In the genomic region with DNA sequence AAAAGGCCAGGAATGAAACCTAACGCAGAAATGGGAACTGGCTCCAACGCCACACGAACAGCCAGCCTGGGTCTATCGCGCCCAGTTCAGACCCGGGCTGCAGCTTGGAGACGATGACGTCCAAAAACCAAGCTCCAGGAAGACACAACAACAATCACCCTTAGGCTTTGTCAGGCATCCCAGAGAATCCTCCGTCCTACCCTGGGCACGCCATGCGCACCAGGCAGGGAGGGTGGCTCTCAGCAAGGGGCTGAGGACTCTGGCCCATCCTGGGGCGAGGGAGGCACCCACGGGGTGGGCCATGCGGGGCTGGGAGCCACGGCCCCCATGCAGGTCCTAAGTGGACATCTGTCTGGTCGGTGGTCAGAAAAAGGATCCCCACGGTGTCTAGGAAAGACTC, we compare ENCODE assay signal across 20 cellular contexts. TPM values are rescaled to one million over a fixed set of nuclear protein-coding genes. Genes with fewer than 3 reads are reported as not detected.
DNase-seq lines count a peak whose midpoint lies in the region; ATAC-seq and TF ChIP-seq lines count a peak whose summit lies in the region.
"Had no signal": no experiment of that assay in that cellular context is flagged by ENCODE, and none has a peak within 500 bp of the region (broad histone marks: within the 10 kb centered on the region; RNA-seq: fewer than 3 reads in every experiment).

No MANE protein-coding gene starts in this region.

- H3K4me1 Mint-ChIP-seq in activated CD4-positive, alpha-beta T cell treated with anti-CD3 and anti-CD28 coated beads, Interleukin-2, amount 10 ng/mL, durations not matched to agents 24 days and 14 days, result peaks cover 57% of the 10 kb centered on the region
- H3K4me1 Mint-ChIP-seq in CD4-positive, alpha-beta memory T cell, result peaks cover 51 to 90% (median 72%) of the 10 kb centered on the region in 4 donors
- H3K4me1 Mint-ChIP-seq in activated naive CD8-positive, alpha-beta T cell treated with anti-CD3 and anti-CD28 coated beads for 36 hours, result peaks cover 78% of the 10 kb centered on the region
- H3K4me1 Mint-ChIP-seq in naive thymus-derived CD8-positive, alpha-beta T cell, result peaks cover 55 to 86% (median 84%) of the 10 kb centered on the region in 4 donors
- H3K4me1 Mint-ChIP-seq in activated CD8-positive, alpha-beta memory T cell treated with anti-CD3 and anti-CD28 coated beads, Interleukin-2, amount 10 ng/mL, durations not matched to agents 7 days and 5 days, result peaks cover 56% of the 10 kb centered on the region

- H3K27me3 Mint-ChIP-seq in activated CD4-positive, alpha-beta T cell treated with anti-CD3 and anti-CD28 coated beads, Interleukin-2, amount 10 ng/mL, durations not matched to agents 24 days and 14 days, result no peaks in the 10 kb centered on the region
- H3K27me3 Mint-ChIP-seq in CD4-positive, alpha-beta memory T cell, result no peaks in the 10 kb centered on the region
- no peaks in the 10 kb centered on the region for H3K27me3 Mint-ChIP-seq in activated naive CD8-positive, alpha-beta T cell treated with anti-CD3 and anti-CD28 coated beads for 36 hours
- no peaks in the 10 kb centered on the region for H3K27me3 Mint-ChIP-seq in naive thymus-derived CD8-positive, alpha-beta T cell
- H3K27me3 Mint-ChIP-seq in activated CD8-positive, alpha-beta memory T cell treated with anti-CD3 and anti-CD28 coated beads, Interleukin-2, amount 10 ng/mL, durations not matched to agents 7 days and 5 days, result no peaks in the 10 kb centered on the region

- POLR2A ChIA-PET in CD4-positive, alpha-beta memory T cell (lab: Charles Lee; ENCODE audit: partially characterized antibody), result interaction anchor here (0.8 to 2.8 kb wide), 2 partner anchors 17 to 39 kb away, joined by 3 to 17 read pairs; no protein-coding TSS in a partner anchor
- POLR2A ChIA-PET in naive thymus-derived CD8-positive, alpha-beta T cell (lab: Charles Lee), result interaction anchor here (2.7 to 13.0 kb wide), 6 partner anchors 13 to 98 kb away, joined by 10 to 207 read pairs (median 64); no protein-coding TSS in a partner anchor

- intact Hi-C loops in activated CD4-positive, alpha-beta T cell treated with anti-CD3 and anti-CD28 coated beads, Interleukin-2, amount 10 ng/mL, durations not matched to agents 24 days and 14 days (cut with micrococcal nuclease), result no loop called here
- intact Hi-C loops in CD4-positive, alpha-beta memory T cell (cut with micrococcal nuclease), result no loop called here

- H3K36me3 ChIP-seq in CD4-positive, alpha-beta memory T cell (ENCODE audit: insufficient read depth, low read length), result peaks cover 13% of the 10 kb centered on the region
- H3K36me3 ChIP-seq: prostate gland, tibial nerve had no signal

- peaks cover 40% of the 10 kb centered on the region for H3K36me3 Mint-ChIP-seq in activated CD4-positive, alpha-beta T cell treated with anti-CD3 and anti-CD28 coated beads, Interleukin-2, amount 10 ng/mL, durations not matched to agents 24 days and 14 days (ENCODE audit: low read depth)
- H3K36me3 Mint-ChIP-seq in CD4-positive, alpha-beta memory T cell, result peaks cover 42 to 58% of the 10 kb centered on the region in 2 donors
- H3K36me3 Mint-ChIP-seq in activated naive CD8-positive, alpha-beta T cell treated with anti-CD3 and anti-CD28 coated beads for 36 hours, result peaks cover 35% of the 10 kb centered on the region
- peaks cover 7 to 36% (median 12%) of the 10 kb centered on the region in 3 donors for H3K36me3 Mint-ChIP-seq in naive thymus-derived CD8-positive, alpha-beta T cell
- H3K36me3 Mint-ChIP-seq in activated CD8-positive, alpha-beta memory T cell treated with anti-CD3 and anti-CD28 coated beads, Interleukin-2, amount 10 ng/mL, durations not matched to agents 7 days and 5 days, result peaks cover 28% of the 10 kb centered on the region

- H3K27me3 ChIP-seq in CD4-positive, alpha-beta memory T cell (ENCODE audit: insufficient read depth, low read length), result no peaks in the 10 kb centered on the region
- H3K27me3 ChIP-seq: tibial nerve had no signal

- peaks cover 91% of the 10 kb centered on the region for H3K4me1 ChIP-seq in CD4-positive, alpha-beta memory T cell (ENCODE audit: insufficient read depth, low read length)

- H3K9me3 ChIP-seq in CD4-positive, alpha-beta memory T cell (ENCODE audit: control insufficient read depth in 1 of 2, low read length in 2 of 2), result no peaks in the 10 kb centered on the region
- H3K9me3 ChIP-seq: prostate gland, tibial nerve had no signal

- CTCF ChIA-PET in CD4-positive, alpha-beta memory T cell (lab: Charles Lee; ENCODE audit: partially characterized antibody), result interaction anchor here (1.0 kb wide), 1 partner anchor 11 kb away, joined by 3 read pairs; no protein-coding TSS in a partner anchor
- CTCF ChIA-PET in activated CD8-positive, alpha-beta memory T cell treated with anti-CD3 and anti-CD28 coated beads, Interleukin-2, amount 10 ng/mL, durations not matched to agents 7 days and 5 days (lab: Charles Lee), result interaction anchor here (1.1 kb wide), 1 partner anchor 22 kb away, joined by 3 read pairs; no protein-coding TSS in a partner anchor

- ATAC-seq in naive thymus-derived CD8-positive, alpha-beta T cell, result no peak
- ATAC-seq in activated CD4-positive, CD25-positive, alpha-beta regulatory T cell treated with anti-CD3 and anti-CD28 coated beads, Interleukin-2, amount 50 U/mL, for 24 hours, result no peak
- ATAC-seq in activated CD8-positive, alpha-beta memory T cell treated with anti-CD3 and anti-CD28 coated beads, Interleukin-2, amount 10 ng/mL, durations not matched to agents 7 days and 5 days, result no peak
- ATAC-seq: HepG2 had no signal

- H3K27ac Mint-ChIP-seq in activated CD4-positive, alpha-beta T cell treated with anti-CD3 and anti-CD28 coated beads, Interleukin-2, amount 10 ng/mL, durations not matched to agents 24 days and 14 days, result no peak overlapping the region
- peak overlapping the region in 5 of 7 donors; percentile 35 to 91 (median 66) for H3K27ac Mint-ChIP-seq in CD4-positive, alpha-beta memory T cell
- peak overlapping the region; percentile 70 for H3K27ac Mint-ChIP-seq in activated naive CD8-positive, alpha-beta T cell treated with anti-CD3 and anti-CD28 coated beads for 36 hours
- peak overlapping the region; percentile 93 to 99 (median 96) for H3K27ac Mint-ChIP-seq in naive thymus-derived CD8-positive, alpha-beta T cell
- H3K27ac Mint-ChIP-seq in activated CD8-positive, alpha-beta memory T cell treated with anti-CD3 and anti-CD28 coated beads, Interleukin-2, amount 10 ng/mL, durations not matched to agents 7 days and 5 days, result no peak overlapping the region
- H3K27ac Mint-ChIP-seq: nephron had no signal

- TF ChIP-seq CTCF in GM20000 (IDR thresholded peaks at IDR 0.05; ENCODE audit: extremely low read depth, missing control alignments), result no peak

- DNase-seq in activated CD4-positive, alpha-beta T cell treated with anti-CD3 and anti-CD28 coated beads, Interleukin-2, amount 10 ng/mL, durations not matched to agents 24 days and 14 days, result no peak
- no peak for DNase-seq in activated CD4-positive, alpha-beta T cell treated with anti-CD3 and anti-CD28 coated beads, Interleukin-2, amount 50 U/mL, for 48 hours
- no peak for DNase-seq in CD4-positive, alpha-beta memory T cell
- no peak for DNase-seq in activated naive CD8-positive, alpha-beta T cell treated with anti-CD3 and anti-CD28 coated beads for 36 hours
- no peak for DNase-seq in naive thymus-derived CD8-positive, alpha-beta T cell
- DNase-seq in GM20000 (ENCODE audit: low spot score), result no peak
- DNase-seq in activated CD8-positive, alpha-beta memory T cell treated with anti-CD3 and anti-CD28 coated beads, Interleukin-2, amount 10 ng/mL, durations not matched to agents 7 days and 5 days, result no peak
- DNase-seq: 8988T; DND-41; MM.1S; NCI-H345; RPMI8226; stimulated activated CD4-positive, alpha-beta T cell treated with anti-CD3 and anti-CD28 coated beads, Interleukin-12 subunit alpha, Interleukin-12 subunit beta, amount 100 ng/mL, for 4 hours had no signal

- no peak overlapping the region for H3K4me3 ChIP-seq in CD4-positive, alpha-beta memory T cell (ENCODE audit: low read length in 2 of 2)
- H3K4me3 ChIP-seq: prostate gland, tibial nerve had no signal

- H3K27ac ChIP-seq in CD4-positive, alpha-beta memory T cell (ENCODE audit: low read depth, low read length), result no peak overlapping the region
- H3K27ac ChIP-seq: C4-2B, prostate gland, tibial nerve had no signal

- peak overlapping the region; percentile 23 for H3K4me3 Mint-ChIP-seq in activated CD4-positive, alpha-beta T cell treated with anti-CD3 and anti-CD28 coated beads, Interleukin-2, amount 10 ng/mL, durations not matched to agents 24 days and 14 days
- peak overlapping the region in 6 of 8 donors; percentile 39 to 70 (median 58) for H3K4me3 Mint-ChIP-seq in CD4-positive, alpha-beta memory T cell
- H3K4me3 Mint-ChIP-seq in activated naive CD8-positive, alpha-beta T cell treated with anti-CD3 and anti-CD28 coated beads for 36 hours, result peak overlapping the region; percentile 14
- H3K4me3 Mint-ChIP-seq in naive thymus-derived CD8-positive, alpha-beta T cell, result peak overlapping the region; percentile 60 to 94 (median 73)
- H3K4me3 Mint-ChIP-seq in activated CD8-positive, alpha-beta memory T cell treated with anti-CD3 and anti-CD28 coated beads, Interleukin-2, amount 10 ng/mL, durations not matched to agents 7 days and 5 days, result no peak overlapping the region
- H3K4me3 Mint-ChIP-seq: nephron had no signal

- H3K9me3 Mint-ChIP-seq in activated CD4-positive, alpha-beta T cell treated with anti-CD3 and anti-CD28 coated beads, Interleukin-2, amount 10 ng/mL, durations not matched to agents 24 days and 14 days, result peaks cover 4% of the 10 kb centered on the region
- peaks cover 0 to 4% (median 0%) of the 10 kb centered on the region in 8 donors for H3K9me3 Mint-ChIP-seq in CD4-positive, alpha-beta memory T cell
- peaks cover 8% of the 10 kb centered on the region for H3K9me3 Mint-ChIP-seq in activated naive CD8-positive, alpha-beta T cell treated with anti-CD3 and anti-CD28 coated beads for 36 hours
- H3K9me3 Mint-ChIP-seq in naive thymus-derived CD8-positive, alpha-beta T cell, result peaks cover 0 to 3% (median 0%) of the 10 kb centered on the region in 9 donors
- peaks cover 2% of the 10 kb centered on the region for H3K9me3 Mint-ChIP-seq in activated CD8-positive, alpha-beta memory T cell treated with anti-CD3 and anti-CD28 coated beads, Interleukin-2, amount 10 ng/mL, durations not matched to agents 7 days and 5 days (ENCODE audit: low read depth)
- H3K9me3 Mint-ChIP-seq: nephron had no signal

RNA-seq across cellular contexts. Expression of a gene that starts 9.0 kb away (rescaled TPM):
- 15.9 TPM in 2 replicates for total RNA-seq in activated CD4-positive, alpha-beta T cell treated with anti-CD3 and anti-CD28 coated beads, Interleukin-2, amount 10 ng/mL, durations not matched to agents 24 days and 14 days
- total RNA-seq in CD4-positive, alpha-beta memory T cell, result 100 to 1,000 TPM; 171 to 174 TPM
- polyA plus RNA-seq in CD4-positive, alpha-beta memory T cell, result 100 to 1,000 TPM in 1 of 2 donors, 10 to 100 TPM in 1; 65.5 to 141 TPM
- 10 to 100 TPM; 25.6 to 26.5 TPM for total RNA-seq in activated naive CD8-positive, alpha-beta T cell treated with anti-CD3 and anti-CD28 coated beads for 36 hours
- 100 to 1,000 TPM; 194 to 196 TPM for total RNA-seq in naive thymus-derived CD8-positive, alpha-beta T cell
- polyA plus RNA-seq in naive thymus-derived CD8-positive, alpha-beta T cell, result 100 to 1,000 TPM in 2 of 3 donors, 10 to 100 TPM in 1; 62.2 to 169 (median 105) TPM
- total RNA-seq in activated CD8-positive, alpha-beta memory T cell treated with anti-CD3 and anti-CD28 coated beads, Interleukin-2, amount 10 ng/mL, durations not matched to agents 7 days and 5 days, result 10 to 100 TPM; 16.3 to 49.2 TPM
- total RNA-seq: HepG2 had no signal

RNA-seq across cellular contexts. Expression of a gene that starts 55.6 kb away (rescaled TPM):
- not detected in 2 replicates for total RNA-seq in activated CD4-positive, alpha-beta T cell treated with anti-CD3 and anti-CD28 coated beads, Interleukin-2, amount 10 ng/mL, durations not matched to agents 24 days and 14 days
- total RNA-seq in CD4-positive, alpha-beta memory T cell, result not detected
- not detected for polyA plus RNA-seq in CD4-positive, alpha-beta memory T cell
- not detected for total RNA-seq in activated naive CD8-positive, alpha-beta T cell treated with anti-CD3 and anti-CD28 coated beads for 36 hours
- total RNA-seq in naive thymus-derived CD8-positive, alpha-beta T cell, result 1 to 10 TPM; 1.5 to 2.0 TPM
- 1 to 10 TPM; 2.6 to 4.8 (median 3.7) TPM for polyA plus RNA-seq in naive thymus-derived CD8-positive, alpha-beta T cell
- not detected for total RNA-seq in activated CD8-positive, alpha-beta memory T cell treated with anti-CD3 and anti-CD28 coated beads, Interleukin-2, amount 10 ng/mL, durations not matched to agents 7 days and 5 days
- total RNA-seq: astrocyte, HepG2, tibial nerve had no signal
- polyA plus RNA-seq: HepG2 had no signal

Comparison
In these comparisons a context has a peak if more than half of its experiments do, and no peak if none do; other contexts are left out.
1. H3K27ac Mint-ChIP-seq: peak in CD4-positive, alpha-beta memory T cell (5 of 7), activated naive CD8-positive, alpha-beta T cell treated with anti-CD3 and anti-CD28 coated beads for 36 hours (single experiment) and naive thymus-derived CD8-positive, alpha-beta T cell (10 of 10); none in activated CD4-positive, alpha-beta T cell treated with anti-CD3 and anti-CD28 coated beads, Interleukin-2, amount 10 ng/mL, durations not matched to agents 24 days and 14 days (single experiment) and activated CD8-positive, alpha-beta memory T cell treated with anti-CD3 and anti-CD28 coated beads, Interleukin-2, amount 10 ng/mL, durations not matched to agents 7 days and 5 days (single experiment).